In the genomic region with DNA sequence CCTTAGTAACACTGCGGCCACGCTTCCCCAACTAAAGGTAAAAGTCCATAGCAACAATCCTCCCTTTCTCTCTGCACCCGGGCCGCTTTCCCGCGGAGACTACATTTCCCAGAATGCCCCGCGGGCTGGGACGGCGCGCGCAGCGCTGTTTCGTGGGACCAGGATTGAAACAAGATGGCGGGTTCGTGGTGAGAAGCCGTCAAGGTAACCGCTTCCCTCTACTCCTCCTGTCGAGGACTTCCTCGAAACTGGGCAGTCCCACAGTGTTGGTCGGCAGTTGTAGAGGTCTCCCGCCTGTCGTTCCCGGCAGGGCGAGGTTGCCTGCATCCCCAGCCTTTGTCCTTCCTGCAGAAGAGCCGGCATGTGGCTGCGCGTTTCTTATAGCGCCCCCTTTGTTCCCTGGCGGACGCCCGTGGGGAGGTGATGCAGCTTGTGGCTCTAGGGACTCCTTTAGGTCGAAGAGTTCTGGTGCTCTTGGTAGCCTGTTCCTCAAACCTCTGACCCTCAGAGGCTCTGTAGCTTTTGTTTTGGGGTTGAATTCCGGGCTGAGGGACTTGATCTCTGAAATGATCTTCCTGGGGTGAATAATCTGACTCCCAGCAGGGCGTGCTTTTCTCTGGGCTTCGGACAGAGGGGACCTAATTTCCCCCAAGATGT, we compare ENCODE assay signal across 8 cellular contexts. TPM values are rescaled to one million over a fixed set of nuclear protein-coding genes. Genes with fewer than 3 reads are reported as not detected.
DNase-seq lines count a peak whose midpoint lies in the region; ATAC-seq and TF ChIP-seq lines count a peak whose summit lies in the region.

A gene (plus strand): TSS at position 164 of the 657 bp plus-strand sequence. CDS start 1,772 bp downstream, outside the sequence.

- ATAC-seq in HG02763 (IDR thresholded peaks at IDR 0.05; ENCODE audit: unreplicated experiment) (peak; percentile 89), heart left ventricle (peak; percentile 92 to 98 (median 96)), upper lobe of left lung (ENCODE audit: low FRiP score in 2 of 2) (peak; percentile 96 to 99)

- peak within 1 kb of the TSS; percentile 75 to 96 (median 90) for H3K27ac ChIP-seq in heart left ventricle
- peak within 1 kb of the TSS; percentile 87 to 92 (median 92) for H3K27ac ChIP-seq in upper lobe of left lung

- H3K4me1 ChIP-seq in adipocyte (ENCODE audit: control insufficient read depth, insufficient read depth, low read length) (peaks cover 15% of the 10 kb centered on the region), heart left ventricle (peaks cover 0 to 33% (median 23%) of the 10 kb centered on the region in 12 donors), upper lobe of left lung (peaks cover 12 to 30% (median 21%) of the 10 kb centered on the region in 4 donors)

- peak in 1 of 2 donors; percentile 64 for TF ChIP-seq POLR2A in heart left ventricle (IDR thresholded peaks at IDR 0.05)
- peak in 2 of 4 donors; percentile 42 to 79 for TF ChIP-seq POLR2A in upper lobe of left lung (IDR thresholded peaks at IDR 0.05)

- 0 to 1% (median 0%) methylated on average over 31 to 36 of the region's 36 CpGs for WGBS in heart left ventricle, 4 donors
- 0 to 1% methylated on average over 16 to 36 of the region's 36 CpGs for WGBS in upper lobe of left lung, 2 donors

- TF ChIP-seq CTCF in GM12875 (IDR thresholded peaks at IDR 0.05; ENCODE audit: borderline replicate concordance, insufficient read depth, low read depth, low read length): peak; percentile 82
- peak; percentile 55 to 97 (median 77) for TF ChIP-seq CTCF in heart left ventricle (IDR thresholded peaks at IDR 0.05)
- TF ChIP-seq CTCF in upper lobe of left lung (IDR thresholded peaks at IDR 0.05): peak; percentile 65 to 92 (median 80)

- H3K9me3 ChIP-seq in adipocyte (ENCODE audit: control insufficient read depth, low read length): no peaks in the 10 kb centered on the region
- no peaks in the 10 kb centered on the region for H3K9me3 ChIP-seq in heart left ventricle
- no peaks in the 10 kb centered on the region for H3K9me3 ChIP-seq in upper lobe of left lung

- H3K27me3 ChIP-seq in adipocyte (replicated peaks; ENCODE audit: control insufficient read depth, insufficient read depth, low read length) (no peaks in the 10 kb centered on the region), heart left ventricle (no peaks in the 10 kb centered on the region), upper lobe of left lung (no peaks in the 10 kb centered on the region)

- peak; percentile 94 to 97 (median 94) for DNase-seq in NCI-H1417 (lab: John Stamatoyannopoulos, UW)
- DNase-seq in T follicular helper cell (ENCODE audit: low read depth): peak; percentile 84
- DNase-seq in adipocyte (ENCODE audit: low read depth): peak; percentile 94
- peak; percentile 89 to 96 (median 91) for DNase-seq in heart left ventricle
- DNase-seq in posterior cingulate gyrus: peak; percentile 80 to 98 (median 89)
- peak; percentile 90 to 99 for DNase-seq in upper lobe of left lung

- TF ChIP-seq EP300 in upper lobe of left lung (IDR thresholded peaks at IDR 0.05): peak in 1 of 4 donors; percentile 15

- peak within 1 kb of the TSS; percentile 93 for H3K9ac ChIP-seq in adipocyte (ENCODE audit: low read length)

- intact Hi-C loops in heart left ventricle (cut with DNase I): loop anchor here in 1 of 10 donors (1.0 kb wide), 1 partner anchor 25 kb away; no protein-coding TSS in a partner anchor
- intact Hi-C loops in posterior cingulate gyrus (cut with DNase I): loop anchor here (2.0 kb wide), 1 partner anchor 25 kb away; no protein-coding TSS in a partner anchor

- H3K36me3 ChIP-seq in adipocyte (ENCODE audit: control insufficient read depth, insufficient read depth, low read length, severe bottlenecking) (peaks cover 8% of the 10 kb centered on the region), heart left ventricle (peaks cover 0 to 31% (median 11%) of the 10 kb centered on the region in 9 donors), upper lobe of left lung (peaks cover 0 to 12% (median 0%) of the 10 kb centered on the region in 4 donors)

- H3K4me3 ChIP-seq in GM12875 (ENCODE audit: low read depth, low read length): peak within 1 kb of the TSS; percentile 69
- H3K4me3 ChIP-seq in adipocyte (ENCODE audit: low read length): peak within 1 kb of the TSS; percentile 95
- peak within 1 kb of the TSS; percentile 58 to 93 (median 80) for H3K4me3 ChIP-seq in heart left ventricle
- peak within 1 kb of the TSS; percentile 56 to 75 (median 72) for H3K4me3 ChIP-seq in upper lobe of left lung

RNA-seq across cellular contexts. Expression of the gene that starts here (rescaled TPM):
- 10 to 100 TPM; 31.2 to 53.0 (median 46.7) TPM for total RNA-seq in heart left ventricle
- 10 to 100 TPM; 23.0 to 43.2 TPM for polyA plus RNA-seq in heart left ventricle
- total RNA-seq in upper lobe of left lung: 10 to 100 TPM; 15.5 to 63.8 (median 36.7) TPM

Comparison
In these comparisons a context has a peak if more than half of its experiments do, and no peak if none do; other contexts are left out.
1. Peak in every context shown above with its lines: DNase-seq, ATAC-seq, H3K4me3 ChIP-seq and H3K27ac ChIP-seq.